Comparison of ENCODE assay signal across 22 cellular contexts in genomic region chr7:27842851-27843250, GRCh38.
DNase-seq lines count a peak whose midpoint lies in the region; TF ChIP-seq lines count a peak whose summit lies in the region.
"Had no signal": no experiment of that assay in that cellular context is flagged by ENCODE, and none has a peak within 500 bp of the region (broad histone marks: within the 10 kb centered on the region; RNA-seq: fewer than 3 reads in every experiment).

No MANE protein-coding gene starts in this region.

- H4K91ac ChIP-seq in H9 (ENCODE audit: insufficient read length, low read depth, low read length) (no peak overlapping the region), mesenchymal stem cell (ENCODE audit: low read length) (no peak overlapping the region)

- H3K4ac ChIP-seq in H9 (ENCODE audit: low read depth, low read length) (no peak overlapping the region), mesenchymal stem cell (ENCODE audit: low read depth in 1 of 2, low read length in 2 of 2) (no peak overlapping the region)

- H3K18ac ChIP-seq in H9 (ENCODE audit: insufficient read length, low read depth, low read length) (no peak overlapping the region), mesenchymal stem cell (ENCODE audit: low read depth in 1 of 2, low read length in 2 of 2) (no peak overlapping the region)

- no peak overlapping the region for H3K23ac ChIP-seq in H9 (ENCODE audit: insufficient read length, low read depth, low read length)
- no peak overlapping the region for H3K23ac ChIP-seq in mesenchymal stem cell (ENCODE audit: low read length in 2 of 2)

- H3K14ac ChIP-seq in H9 (ENCODE audit: insufficient read depth, low read length) (peak overlapping the region; percentile 31; the same call in 1 of the 2 replicates), mesenchymal stem cell (ENCODE audit: low read length in 2 of 2) (no peak overlapping the region)

- no peak overlapping the region for H3K9ac ChIP-seq in H9 (ENCODE audit: extremely low read depth, insufficient read length, low read length)
- peak overlapping the region; percentile 35 for H3K9ac ChIP-seq in mesenchymal stem cell (ENCODE audit: low read length)
- H3K9ac ChIP-seq in smooth muscle cell (ENCODE audit: low read depth): no peak overlapping the region

- no CpG with 5 or more reads among the region's 9 CpGs for WGBS in H9 (ENCODE audit: extremely low coverage, insufficient read length, low lambda C conversion rate)
- 88% methylated on average over 9 of the region's 9 CpGs for WGBS in mesenchymal stem cell
- WGBS in smooth muscle cell (ENCODE audit: low lambda C conversion rate): 68% methylated on average over 9 of the region's 9 CpGs

- no peaks in the 10 kb centered on the region for H3K9me3 Mint-ChIP-seq in H9
- H3K9me3 Mint-ChIP-seq: activated naive CD8-positive, alpha-beta T cell treated with anti-CD3 and anti-CD28 coated beads for 36 hours; activated T-cell treated with anti-CD3 and anti-CD28 coated beads, Interleukin-2, amount 50 U/mL, for 24 hours; central memory CD8-positive, alpha-beta T cell; IgD-negative memory B cell; immature natural killer cell; stimulated activated memory B cell treated with anti-CD40 and anti-IgM and Interleukin-4, amounts not matched to agents 10 μg/mL and 1 μg/mL and 100 μg/mL, for 72 hours; T-cell had no signal

- H3K56ac ChIP-seq in H9 (ENCODE audit: insufficient read length, low read depth, low read length): no peak overlapping the region

- H3K27ac ChIP-seq in H9 (ENCODE audit: insufficient read length, low read depth, low read length) (no peak overlapping the region), mesenchymal stem cell (ENCODE audit: low read length, poor library complexity, severe bottlenecking) (no peak overlapping the region), smooth muscle cell (ENCODE audit: low read depth) (no peak overlapping the region), breast epithelium (no peak overlapping the region), brain microvascular endothelial cell (no peak overlapping the region)
- H3K27ac ChIP-seq: prostate gland, SJCRH30, upper lobe of left lung had no signal

- H2BK15ac ChIP-seq in H9 (ENCODE audit: low read depth, low read length) (no peak overlapping the region), mesenchymal stem cell (ENCODE audit: low read depth, poor library complexity, severe bottlenecking) (no peak overlapping the region)

- peaks cover 0 to 3% (median 0%) of the 10 kb centered on the region in 3 experiments; a peak in 1 of 7 replicates for H3K36me3 Mint-ChIP-seq in H9 (ENCODE audit: insufficient read depth in 1 of 3, low read depth in 3 of 3)

- H3K4me2 ChIP-seq in H9 (ENCODE audit: insufficient read depth, insufficient read length, low read length) (no peak overlapping the region), mesenchymal stem cell (ENCODE audit: low read length, poor library complexity, severe bottlenecking) (no peak overlapping the region), smooth muscle cell (peak overlapping the region; percentile 36)

- H4K8ac ChIP-seq in H9 (replicated peaks; ENCODE audit: insufficient read length, low read depth, low read length): no peak overlapping the region
- no peak overlapping the region for H4K8ac ChIP-seq in mesenchymal stem cell (ENCODE audit: low read length)

- H3F3A ChIP-seq in smooth muscle cell (ENCODE audit: low read depth): no peaks in the 10 kb centered on the region

- in situ Hi-C loops in brain microvascular endothelial cell (cut with HindIII; ENCODE audit: low pct_ligation_motif_present, low sequenced_read_pairs): no loop called here

- TF ChIP-seq CTCF in H9 (conservative IDR thresholded peaks at IDR 0.05): no peak
- TF ChIP-seq CTCF in smooth muscle cell (IDR thresholded peaks at IDR 0.05; ENCODE audit: borderline replicate concordance, insufficient read depth, poor library complexity, severe bottlenecking): no peak
- no peak for TF ChIP-seq CTCF in breast epithelium (IDR thresholded peaks at IDR 0.05)
- TF ChIP-seq CTCF in brain microvascular endothelial cell (IDR thresholded peaks at IDR 0.05; ENCODE audit: low read depth, low read length, missing control alignments): no peak

- H3K36me3 ChIP-seq in mesenchymal stem cell (ENCODE audit: control insufficient read depth in 1 of 2, insufficient read depth in 2 of 2, low read depth in 1 of 2, low read length in 2 of 2) (peaks cover 22 to 25% of the 10 kb centered on the region in 2 experiments), smooth muscle cell (ENCODE audit: low read depth) (no peaks in the 10 kb centered on the region), breast epithelium (no peaks in the 10 kb centered on the region), brain microvascular endothelial cell (replicated peaks) (peaks cover 4% of the 10 kb centered on the region)
- H3K36me3 ChIP-seq: prostate gland, SJCRH30 had no signal

- H2AFZ ChIP-seq in H9 (ENCODE audit: low read length) (no peak overlapping the region), mesenchymal stem cell (ENCODE audit: low read depth, low read length) (no peak overlapping the region), smooth muscle cell (ENCODE audit: low read depth) (no peak overlapping the region)

- DNase-seq in H9 (no peak), ecto neural progenitor cell (ENCODE audit: low spot score) (peak; percentile 65), mesenchymal stem cell (no peak), smooth muscle cell (lab: John Stamatoyannopoulos, UW; ENCODE audit: unreplicated experiment) (no peak), breast epithelium (ENCODE audit: low spot score in 2 of 2) (no peak), brain microvascular endothelial cell (no peak), germinal center (ENCODE audit: low spot score) (no peak)
- DNase-seq: activated CD4-positive, alpha-beta T cell treated with anti-CD3 and anti-CD28 coated beads, Interleukin-2, amount 50 U/mL, for 1 hour; activated gamma-delta T cell; activated naive CD8-positive, alpha-beta T cell treated with anti-CD3 and anti-CD28 coated beads for 36 hours; activated T-cell treated with anti-CD3 and anti-CD28 coated beads, Interleukin-2, amount 50 U/mL, for 24 hours; immature natural killer cell; left colon; NCI-H146; NCI-H774; SJCRH30; T-cell; upper lobe of left lung had no signal

- no peaks in the 10 kb centered on the region for H3K79me1 ChIP-seq in H9 (ENCODE audit: insufficient read depth, low read depth, low read length, poor library complexity, severe bottlenecking)
- H3K79me1 ChIP-seq in mesenchymal stem cell (replicated peaks; ENCODE audit: low read length, poor library complexity, severe bottlenecking): peaks cover 8% of the 10 kb centered on the region

- H3K79me2 ChIP-seq in H9 (ENCODE audit: insufficient read depth, low read length) (no peaks in the 10 kb centered on the region), smooth muscle cell (ENCODE audit: low read depth) (no peaks in the 10 kb centered on the region)

- no peaks in the 10 kb centered on the region for H3K23me2 ChIP-seq in H9 (ENCODE audit: insufficient read length, low read depth, low read length, poor library complexity, severe bottlenecking)

- H3K27me3 Mint-ChIP-seq in H9 (ENCODE audit: low read depth): no peaks in the 10 kb centered on the region
- H3K27me3 Mint-ChIP-seq: activated naive CD8-positive, alpha-beta T cell treated with anti-CD3 and anti-CD28 coated beads for 36 hours; activated T-cell treated with anti-CD3 and anti-CD28 coated beads, Interleukin-2, amount 50 U/mL, for 24 hours; central memory CD8-positive, alpha-beta T cell; IgD-negative memory B cell; stimulated activated memory B cell treated with anti-CD40 and anti-IgM and Interleukin-4, amounts not matched to agents 10 μg/mL and 1 μg/mL and 100 μg/mL, for 72 hours; T-cell had no signal

- H4K5ac ChIP-seq in H9 (ENCODE audit: insufficient read length, low read depth, low read length): no peak overlapping the region

- intact Hi-C loops in breast epithelium (cut with DNase I; ENCODE audit: low total_unique reads): no loop called here

- H3K4me1 ChIP-seq in H9 (ENCODE audit: insufficient read depth, low read length) (no peaks in the 10 kb centered on the region; the same call in 1 of the 2 replicates), mesenchymal stem cell (ENCODE audit: control insufficient read depth, insufficient read depth, low read depth, low read length) (peaks cover 1% of the 10 kb centered on the region), smooth muscle cell (ENCODE audit: low read depth) (peaks cover 11% of the 10 kb centered on the region), breast epithelium (no peaks in the 10 kb centered on the region)
- H3K4me1 ChIP-seq: prostate gland, SJCRH30, upper lobe of left lung had no signal

- H2BK12ac ChIP-seq in H9 (ENCODE audit: insufficient read length, low read depth, low read length): no peak overlapping the region
- peak overlapping the region in 1 of 2 experiments; percentile 27 for H2BK12ac ChIP-seq in mesenchymal stem cell (ENCODE audit: low read length in 2 of 2)

- no peaks in the 10 kb centered on the region for H3K9me3 ChIP-seq in H9 (ENCODE audit: control insufficient read depth, low read depth, low read length)
- no peaks in the 10 kb centered on the region for H3K9me3 ChIP-seq in mesenchymal stem cell (ENCODE audit: control insufficient read depth, low read length)
- H3K9me3 ChIP-seq in smooth muscle cell (replicated peaks; ENCODE audit: low read depth): no peaks in the 10 kb centered on the region
- H3K9me3 ChIP-seq in breast epithelium: no peaks in the 10 kb centered on the region
- H3K9me3 ChIP-seq: prostate gland, SJCRH30, upper lobe of left lung had no signal

- no peak overlapping the region for H3K4me3 ChIP-seq in mesenchymal stem cell (ENCODE audit: insufficient read depth in 1 of 2, low read depth in 1 of 2, low read length in 2 of 2)
- no peak overlapping the region for H3K4me3 ChIP-seq in smooth muscle cell
- H3K4me3 ChIP-seq in breast epithelium: no peak overlapping the region
- no peak overlapping the region for H3K4me3 ChIP-seq in brain microvascular endothelial cell (ENCODE audit: low read depth, low read length)
- H3K4me3 ChIP-seq: prostate gland, SJCRH30, upper lobe of left lung had no signal

- H4K20me1 ChIP-seq in H9 (ENCODE audit: control insufficient read depth, insufficient read depth, insufficient read length) (no peaks in the 10 kb centered on the region), smooth muscle cell (ENCODE audit: low read depth) (peaks cover 3% of the 10 kb centered on the region)

- H2AK5ac ChIP-seq in H9 (ENCODE audit: insufficient read length, low read length) (no peak overlapping the region), mesenchymal stem cell (ENCODE audit: low read length, severe bottlenecking) (no peak overlapping the region)

- H3K27me3 ChIP-seq in H9 (ENCODE audit: insufficient read depth, low read length) (no peaks in the 10 kb centered on the region), mesenchymal stem cell (ENCODE audit: control insufficient read depth in 1 of 2, insufficient read depth in 1 of 2, low read length in 2 of 2) (no peaks in the 10 kb centered on the region), smooth muscle cell (ENCODE audit: low read depth) (no peaks in the 10 kb centered on the region), breast epithelium (no peaks in the 10 kb centered on the region), brain microvascular endothelial cell (replicated peaks) (no peaks in the 10 kb centered on the region)
- H3K27me3 ChIP-seq: SJCRH30, upper lobe of left lung had no signal

- H2BK5ac ChIP-seq in H9 (ENCODE audit: insufficient read length, low read length): no peak overlapping the region
- no peak overlapping the region for H2BK5ac ChIP-seq in mesenchymal stem cell (ENCODE audit: low read depth, low read length, poor library complexity, severe bottlenecking)

- H3T11ph ChIP-seq in H9 (ENCODE audit: low read length): no peak overlapping the region

- no peak overlapping the region; a peak in 2 of 7 replicates for H3K27ac Mint-ChIP-seq in H9
- H3K27ac Mint-ChIP-seq: activated naive CD8-positive, alpha-beta T cell treated with anti-CD3 and anti-CD28 coated beads for 36 hours; activated T-cell treated with anti-CD3 and anti-CD28 coated beads, Interleukin-2, amount 50 U/mL, for 24 hours; stimulated activated memory B cell treated with anti-CD40 and anti-IgM and Interleukin-4, amounts not matched to agents 10 μg/mL and 1 μg/mL and 100 μg/mL, for 72 hours; T-cell had no signal

- no peak for TF ChIP-seq POLR2A in breast epithelium (IDR thresholded peaks at IDR 0.05)

- no peak overlapping the region for H3K4me3 Mint-ChIP-seq in H9
- H3K4me3 Mint-ChIP-seq: activated naive CD8-positive, alpha-beta T cell treated with anti-CD3 and anti-CD28 coated beads for 36 hours; activated T-cell treated with anti-CD3 and anti-CD28 coated beads, Interleukin-2, amount 50 U/mL, for 24 hours; central memory CD8-positive, alpha-beta T cell; IgD-negative memory B cell; immature natural killer cell; stimulated activated memory B cell treated with anti-CD40 and anti-IgM and Interleukin-4, amounts not matched to agents 10 μg/mL and 1 μg/mL and 100 μg/mL, for 72 hours; T-cell had no signal

- H2BK120ac ChIP-seq in H9 (ENCODE audit: low read depth, low read length, poor library complexity, severe bottlenecking) (no peak overlapping the region), mesenchymal stem cell (ENCODE audit: low read depth, low read length) (no peak overlapping the region)

- H2BK20ac ChIP-seq in H9 (ENCODE audit: low read depth, low read length, poor library complexity, severe bottlenecking): no peak overlapping the region

- H3K4me1 Mint-ChIP-seq in H9: peaks cover 21 to 23% of the 10 kb centered on the region in 2 experiments
